11 cellular contexts compared by ENCODE assay signal in genomic region chr10:6218692-6219493, GRCh38. TPM values are rescaled to one million over a fixed set of nuclear protein-coding genes. Genes with fewer than 3 reads are reported as not detected.
DNase-seq lines count a peak whose midpoint lies in the region; ATAC-seq, FAIRE-seq and TF ChIP-seq lines count a peak whose summit lies in the region.
"Had no signal": no experiment of that assay in that cellular context is flagged by ENCODE, and none has a peak within 500 bp of the region (broad histone marks: within the 10 kb centered on the region; RNA-seq: fewer than 3 reads in every experiment).

No MANE protein-coding gene starts in this region.

- intact Hi-C loops in K562 (cut with micrococcal nuclease), result no loop called here

- H3K9ac ChIP-seq in K562 (ENCODE audit: insufficient read depth in 1 of 2, low read depth in 2 of 2, low read length in 2 of 2), result no peak overlapping the region
- no peak overlapping the region for H3K9ac ChIP-seq in mesenchymal stem cell (ENCODE audit: low read length)

- peak overlapping the region in 1 of 2 experiments; percentile 10 for H3K23ac ChIP-seq in mesenchymal stem cell (ENCODE audit: low read length in 2 of 2)

- peak overlapping the region; percentile 32 for H2BK5ac ChIP-seq in mesenchymal stem cell (ENCODE audit: low read depth, low read length, poor library complexity, severe bottlenecking)

- H4K91ac ChIP-seq in mesenchymal stem cell (ENCODE audit: low read length), result peak overlapping the region; percentile 31

- in situ Hi-C loops in ACHN (cut with HindIII; ENCODE audit: low pct_ligation_motif_present, low pct_unique_long_range_greater_than_20kb, low sequenced_read_pairs) (no loop called here), K562 (cut with MboI) (no loop called here)

- 93% methylated on average over 24 of the region's 24 CpGs for WGBS in K562 (ENCODE audit: insufficient coverage, low coverage, missing lambda C conversion rate)
- WGBS in mesenchymal stem cell, result 69% methylated on average over 24 of the region's 24 CpGs

- no peaks in the 10 kb centered on the region for H4K20me1 ChIP-seq in K562 (replicated peaks; ENCODE audit: control insufficient read depth, insufficient read depth, low read length)

- H3K9me3 ChIP-seq in K562 (replicated peaks; ENCODE audit: control insufficient read depth, insufficient read depth, low read depth, low read length) (no peaks in the 10 kb centered on the region), mesenchymal stem cell (ENCODE audit: control insufficient read depth, low read length) (no peaks in the 10 kb centered on the region)
- H3K9me3 ChIP-seq: adrenal gland had no signal

- peak; percentile 6 for DNase-seq in ACHN
- peak; percentile 84 for DNase-seq in HK-2 (ENCODE audit: unreplicated experiment)
- DNase-seq in K562 (ENCODE audit: extremely low read depth in 1 of 4, low spot score in 3 of 4), result no peak
- DNase-seq in mesenchymal stem cell, result peak; percentile 90
- DNase-seq in SIG-M5 treated with dmso at 0.1 percent for 504 hours (lab: John Stamatoyannopoulos, UW; ENCODE audit: unreplicated experiment), result no peak
- DNase-seq in midbrain (lab: John Stamatoyannopoulos, UW), result no peak
- no peak for DNase-seq in CD1c-positive myeloid dendritic cell (ENCODE audit: extremely low spot score)
- DNase-seq in activated CD8-positive, alpha-beta memory T cell treated with anti-CD3 and anti-CD28 coated beads, Interleukin-2, amount 50 U/mL, for 48 hours, result no peak
- DNase-seq: activated CD4-positive, alpha-beta T cell treated with anti-CD3 and anti-CD28 coated beads for 1 hour; adrenal gland; CD8-positive, alpha-beta T cell had no signal

- H2AFZ ChIP-seq in K562 (ENCODE audit: low read depth, low read length), result no peak overlapping the region
- no peak overlapping the region for H2AFZ ChIP-seq in mesenchymal stem cell (ENCODE audit: low read depth, low read length)

- TF ChIP-seq CTCF in K562 (IDR thresholded peaks at IDR 0.05 in 2 of 3, conservative IDR thresholded peaks at IDR 0.05 in 1 of 3; ENCODE audit: insufficient read depth in 2 of 3, low read depth in 1 of 3, low read length in 3 of 3), result no peak

- H3K27me3 ChIP-seq in K562 (ENCODE audit: control insufficient read depth in 2 of 2, insufficient read depth in 2 of 2, low read length in 2 of 2), result no peaks in the 10 kb centered on the region
- H3K27me3 ChIP-seq in mesenchymal stem cell (ENCODE audit: control insufficient read depth in 1 of 2, insufficient read depth in 1 of 2, low read length in 2 of 2), result no peaks in the 10 kb centered on the region
- H3K27me3 ChIP-seq: adrenal gland had no signal

- H3K36me3 ChIP-seq in K562 (ENCODE audit: control insufficient read depth, insufficient read depth, low read length), result peaks cover 83% of the 10 kb centered on the region; the same call in 2 of the 3 replicates
- peaks cover 77 to 94% of the 10 kb centered on the region in 2 experiments for H3K36me3 ChIP-seq in mesenchymal stem cell (ENCODE audit: control insufficient read depth in 1 of 2, insufficient read depth in 2 of 2, low read depth in 1 of 2, low read length in 2 of 2)

- CTCF ChIA-PET in K562 (lab: Yijun Ruan, JAX; ENCODE audit: low intra/inter-chr PET ratio), result no interaction called here

- H3K27ac ChIP-seq in K562 (ENCODE audit: extremely low read depth, low read depth, low read length) (no peak overlapping the region), mesenchymal stem cell (ENCODE audit: low read length, poor library complexity, severe bottlenecking) (peak overlapping the region; percentile 90)
- H3K27ac ChIP-seq: adrenal gland had no signal

- no peak overlapping the region for H2BK120ac ChIP-seq in mesenchymal stem cell (ENCODE audit: low read depth, low read length)

- H3K9me1 ChIP-seq in K562 (ENCODE audit: control insufficient read depth, insufficient read depth, low read length), result no peaks in the 10 kb centered on the region

- POLR2A ChIA-PET in K562 (lab: Yijun Ruan, JAX), result interaction anchor here (0.6 to 1.3 kb wide), 3 partner anchors 17 to 91 kb away, joined by 3 read pairs; no protein-coding TSS in a partner anchor

- no peak for FAIRE-seq in K562 (lab: Jason Lieb, UNC)

- H3K4me3 ChIP-seq in K562 (no peak overlapping the region), mesenchymal stem cell (ENCODE audit: insufficient read depth in 1 of 2, low read depth in 1 of 2, low read length in 2 of 2) (no peak overlapping the region)
- H3K4me3 ChIP-seq: adrenal gland had no signal

- TSS peak; percentile 13 for BruUV-seq in K562 (replicated peaks; lab: Mats Ljungman, UMichigan)

- TF ChIP-seq EP300 in K562 (IDR thresholded peaks at IDR 0.05; ENCODE audit: low read length), result no peak

- H2BK15ac ChIP-seq in mesenchymal stem cell (ENCODE audit: low read depth, poor library complexity, severe bottlenecking), result peak overlapping the region; percentile 6

- peak overlapping the region; percentile 72 for H2AK5ac ChIP-seq in mesenchymal stem cell (ENCODE audit: low read length, severe bottlenecking)

- peak overlapping the region in 1 of 2 experiments; percentile 20 for H3K4ac ChIP-seq in mesenchymal stem cell (ENCODE audit: low read depth in 1 of 2, low read length in 2 of 2)

- H3K79me1 ChIP-seq in mesenchymal stem cell (replicated peaks; ENCODE audit: low read length, poor library complexity, severe bottlenecking), result peaks cover 48% of the 10 kb centered on the region

- TF ChIP-seq RAD21 in K562 (CRISPR knock-in tag; conservative IDR thresholded peaks at IDR 0.05 in 1 of 2, IDR thresholded peaks at IDR 0.05 in 1 of 2), result no peak

- peaks cover 0 to 3% of the 10 kb centered on the region in 2 experiments; a peak in 1 of 5 replicates for H3K4me1 ChIP-seq in K562 (replicated peaks in 1 of 2; ENCODE audit: control insufficient read depth in 2 of 2, insufficient read depth in 2 of 2, low read length in 2 of 2)
- H3K4me1 ChIP-seq in mesenchymal stem cell (ENCODE audit: control insufficient read depth, insufficient read depth, low read depth, low read length), result peaks cover 19% of the 10 kb centered on the region
- H3K4me1 ChIP-seq: adrenal gland had no signal

- peak overlapping the region; percentile 12 for H4K8ac ChIP-seq in mesenchymal stem cell (ENCODE audit: low read length)

- peak overlapping the region in 1 of 2 experiments; percentile 76 for H2BK12ac ChIP-seq in mesenchymal stem cell (ENCODE audit: low read length in 2 of 2)

- H3K4me2 ChIP-seq in K562 (ENCODE audit: insufficient read depth, low read length) (no peak overlapping the region), mesenchymal stem cell (ENCODE audit: low read length, poor library complexity, severe bottlenecking) (peak overlapping the region; percentile 4)

- H3K79me2 ChIP-seq in K562 (ENCODE audit: control insufficient read depth, insufficient read depth, low read length), result no peaks in the 10 kb centered on the region

- H3K18ac ChIP-seq in mesenchymal stem cell (ENCODE audit: low read depth in 1 of 2, low read length in 2 of 2), result peak overlapping the region in 1 of 2 experiments; percentile 61

- TF ChIP-seq POLR2A in K562 (conservative IDR thresholded peaks at IDR 0.05), result no peak

- H3K14ac ChIP-seq in mesenchymal stem cell (ENCODE audit: low read length in 2 of 2), result no peak overlapping the region

- no peak for ATAC-seq in K562
- ATAC-seq: CD8-positive, alpha-beta T cell had no signal

TF ChIP-seq in K562, 482 proteins besides CTCF, POLR2A, EP300 and RAD21 (continues in another document):
- TF ChIP-seq MCM3 (IDR thresholded peaks at IDR 0.05), result no peak
- no peak for TF ChIP-seq NFATC3 (IDR thresholded peaks at IDR 0.05)
- TF ChIP-seq HOMEZ (CRISPR knock-in tag; IDR thresholded peaks at IDR 0.05), result no peak
- no peak for TF ChIP-seq ZBTB26 (CRISPR knock-in tag; IDR thresholded peaks at IDR 0.05)
- TF ChIP-seq ZNF174 (CRISPR knock-in tag; IDR thresholded peaks at IDR 0.05), result no peak
- TF ChIP-seq ZNF311 (CRISPR knock-in tag; IDR thresholded peaks at IDR 0.05), result no peak

RNA-seq across cellular contexts. Expression of gene PFKFB3, which starts 16.2 kb away (rescaled TPM):
- total RNA-seq in K562 (2011; cell fraction: chromatin; rRNA removed; ENCODE audit: low replicate concordance), result 25.5 and 39.0 TPM in 2 replicates
- 19.2 and 20.8 TPM in 2 replicates for total RNA-seq in K562 (2011; cell fraction: nucleolus; rRNA removed)
- 15.2 and 16.8 TPM in 2 replicates for total RNA-seq in K562 (2011; cell fraction: nucleoplasm; rRNA removed)
- total RNA-seq in K562 (2014; rRNA removed) (7.1 and 8.7 TPM in 2 replicates), K562 (2014; rRNA removed; fragmentation: Illumina TruSeq; extraction: Trizol) (7.3 and 8.5 TPM in 2 replicates), K562 (2015; rRNA removed; fragmentation: Illumina TruSeq; extraction: Trizol) (7.8 and 8.5 TPM in 2 replicates), K562 (2021) (21.1 and 21.6 TPM in 2 replicates)
- polyA plus RNA-seq in K562 (2011; rRNA removed) (7.8 and 11.2 TPM in 2 replicates), K562 (2014; fragmentation: Illumina TruSeq; extraction: Trizol) (15.0 TPM in 2 replicates), K562 (2014; fragmentation: Nextera tagmentation; extraction: Ambion mirVana) (under 1 TPM; 0.46 to 0.73 TPM), K562 (2014; rRNA removed) (8.4 and 10.4 TPM in 2 replicates)
- 8.6 and 13.1 TPM in 2 replicates for polyA plus RNA-seq in K562 (2011; cell fraction: cytosol; rRNA removed)
- polyA plus RNA-seq in K562 (2011; cell fraction: nucleus; rRNA removed), result 17.4 and 21.2 TPM in 2 replicates
- polyA plus RNA-seq in K562 (2012), result 9.6 and 10.0 TPM in 2 replicates
- polyA minus RNA-seq in K562 (2011; rRNA and poly(A)+ RNA removed), result 9.6 and 9.7 TPM in 2 replicates
- polyA minus RNA-seq in K562 (2011; cell fraction: cytosol; rRNA and poly(A)+ RNA removed), result 5.0 TPM in 2 replicates
- polyA minus RNA-seq in K562 (2011; cell fraction: nucleus; rRNA and poly(A)+ RNA removed), result 7.9 and 14.4 TPM in 2 replicates
- polyA plus RNA-seq in mesenchymal stem cell (2013, experiment 1 of 2), result 14.6 TPM
- 15.8 TPM for polyA plus RNA-seq in mesenchymal stem cell (2013, experiment 2 of 2)

Comparison
In these comparisons a context has a peak if more than half of its experiments do, and no peak if none do; other contexts are left out.
1. DNase-seq: peak in ACHN (single experiment), HK-2 (single experiment) and mesenchymal stem cell (single experiment); none in K562 (0 of 4), SIG-M5 treated with dmso at 0.1 percent for 504 hours (single experiment), midbrain (single experiment), CD1c-positive myeloid dendritic cell (single experiment) and activated CD8-positive, alpha-beta memory T cell treated with anti-CD3 and anti-CD28 coated beads, Interleukin-2, amount 50 U/mL, for 48 hours (single experiment).